ENCODE assay signal across 8 cellular contexts in genomic region chr6:110831405-110831804, GRCh38.
"Had no signal": no experiment of that assay in that cellular context is flagged by ENCODE, and none has a peak within 500 bp of the region (broad histone marks: within the 10 kb centered on the region; RNA-seq: fewer than 3 reads in every experiment).

No MANE protein-coding gene starts in this region.

- H3K4me3 ChIP-seq: GM23248, HAP-1 had no signal

- DNase-seq: GM23248, GOT3, H7, HFFc6 had no signal

- H3K4me1 ChIP-seq: HAP-1 had no signal

- ATAC-seq: HCT116, HepG2 had no signal

- H3K36me3 ChIP-seq: HAP-1 had no signal

- H3K9me3 ChIP-seq: HAP-1 had no signal

- H3K27ac ChIP-seq: GM23248, HL-60 had no signal
